ENCODE assay signal across 1 cellular context in genomic region chr7:44284881-44285541, GRCh38.
TF ChIP-seq lines count a peak whose summit lies in the region.

No MANE protein-coding gene starts in this region.

TF ChIP-seq in H1, 55 proteins besides CTCF, POLR2A, EP300 and RAD21 (continued from another document):
- TF ChIP-seq, protein P1, sequence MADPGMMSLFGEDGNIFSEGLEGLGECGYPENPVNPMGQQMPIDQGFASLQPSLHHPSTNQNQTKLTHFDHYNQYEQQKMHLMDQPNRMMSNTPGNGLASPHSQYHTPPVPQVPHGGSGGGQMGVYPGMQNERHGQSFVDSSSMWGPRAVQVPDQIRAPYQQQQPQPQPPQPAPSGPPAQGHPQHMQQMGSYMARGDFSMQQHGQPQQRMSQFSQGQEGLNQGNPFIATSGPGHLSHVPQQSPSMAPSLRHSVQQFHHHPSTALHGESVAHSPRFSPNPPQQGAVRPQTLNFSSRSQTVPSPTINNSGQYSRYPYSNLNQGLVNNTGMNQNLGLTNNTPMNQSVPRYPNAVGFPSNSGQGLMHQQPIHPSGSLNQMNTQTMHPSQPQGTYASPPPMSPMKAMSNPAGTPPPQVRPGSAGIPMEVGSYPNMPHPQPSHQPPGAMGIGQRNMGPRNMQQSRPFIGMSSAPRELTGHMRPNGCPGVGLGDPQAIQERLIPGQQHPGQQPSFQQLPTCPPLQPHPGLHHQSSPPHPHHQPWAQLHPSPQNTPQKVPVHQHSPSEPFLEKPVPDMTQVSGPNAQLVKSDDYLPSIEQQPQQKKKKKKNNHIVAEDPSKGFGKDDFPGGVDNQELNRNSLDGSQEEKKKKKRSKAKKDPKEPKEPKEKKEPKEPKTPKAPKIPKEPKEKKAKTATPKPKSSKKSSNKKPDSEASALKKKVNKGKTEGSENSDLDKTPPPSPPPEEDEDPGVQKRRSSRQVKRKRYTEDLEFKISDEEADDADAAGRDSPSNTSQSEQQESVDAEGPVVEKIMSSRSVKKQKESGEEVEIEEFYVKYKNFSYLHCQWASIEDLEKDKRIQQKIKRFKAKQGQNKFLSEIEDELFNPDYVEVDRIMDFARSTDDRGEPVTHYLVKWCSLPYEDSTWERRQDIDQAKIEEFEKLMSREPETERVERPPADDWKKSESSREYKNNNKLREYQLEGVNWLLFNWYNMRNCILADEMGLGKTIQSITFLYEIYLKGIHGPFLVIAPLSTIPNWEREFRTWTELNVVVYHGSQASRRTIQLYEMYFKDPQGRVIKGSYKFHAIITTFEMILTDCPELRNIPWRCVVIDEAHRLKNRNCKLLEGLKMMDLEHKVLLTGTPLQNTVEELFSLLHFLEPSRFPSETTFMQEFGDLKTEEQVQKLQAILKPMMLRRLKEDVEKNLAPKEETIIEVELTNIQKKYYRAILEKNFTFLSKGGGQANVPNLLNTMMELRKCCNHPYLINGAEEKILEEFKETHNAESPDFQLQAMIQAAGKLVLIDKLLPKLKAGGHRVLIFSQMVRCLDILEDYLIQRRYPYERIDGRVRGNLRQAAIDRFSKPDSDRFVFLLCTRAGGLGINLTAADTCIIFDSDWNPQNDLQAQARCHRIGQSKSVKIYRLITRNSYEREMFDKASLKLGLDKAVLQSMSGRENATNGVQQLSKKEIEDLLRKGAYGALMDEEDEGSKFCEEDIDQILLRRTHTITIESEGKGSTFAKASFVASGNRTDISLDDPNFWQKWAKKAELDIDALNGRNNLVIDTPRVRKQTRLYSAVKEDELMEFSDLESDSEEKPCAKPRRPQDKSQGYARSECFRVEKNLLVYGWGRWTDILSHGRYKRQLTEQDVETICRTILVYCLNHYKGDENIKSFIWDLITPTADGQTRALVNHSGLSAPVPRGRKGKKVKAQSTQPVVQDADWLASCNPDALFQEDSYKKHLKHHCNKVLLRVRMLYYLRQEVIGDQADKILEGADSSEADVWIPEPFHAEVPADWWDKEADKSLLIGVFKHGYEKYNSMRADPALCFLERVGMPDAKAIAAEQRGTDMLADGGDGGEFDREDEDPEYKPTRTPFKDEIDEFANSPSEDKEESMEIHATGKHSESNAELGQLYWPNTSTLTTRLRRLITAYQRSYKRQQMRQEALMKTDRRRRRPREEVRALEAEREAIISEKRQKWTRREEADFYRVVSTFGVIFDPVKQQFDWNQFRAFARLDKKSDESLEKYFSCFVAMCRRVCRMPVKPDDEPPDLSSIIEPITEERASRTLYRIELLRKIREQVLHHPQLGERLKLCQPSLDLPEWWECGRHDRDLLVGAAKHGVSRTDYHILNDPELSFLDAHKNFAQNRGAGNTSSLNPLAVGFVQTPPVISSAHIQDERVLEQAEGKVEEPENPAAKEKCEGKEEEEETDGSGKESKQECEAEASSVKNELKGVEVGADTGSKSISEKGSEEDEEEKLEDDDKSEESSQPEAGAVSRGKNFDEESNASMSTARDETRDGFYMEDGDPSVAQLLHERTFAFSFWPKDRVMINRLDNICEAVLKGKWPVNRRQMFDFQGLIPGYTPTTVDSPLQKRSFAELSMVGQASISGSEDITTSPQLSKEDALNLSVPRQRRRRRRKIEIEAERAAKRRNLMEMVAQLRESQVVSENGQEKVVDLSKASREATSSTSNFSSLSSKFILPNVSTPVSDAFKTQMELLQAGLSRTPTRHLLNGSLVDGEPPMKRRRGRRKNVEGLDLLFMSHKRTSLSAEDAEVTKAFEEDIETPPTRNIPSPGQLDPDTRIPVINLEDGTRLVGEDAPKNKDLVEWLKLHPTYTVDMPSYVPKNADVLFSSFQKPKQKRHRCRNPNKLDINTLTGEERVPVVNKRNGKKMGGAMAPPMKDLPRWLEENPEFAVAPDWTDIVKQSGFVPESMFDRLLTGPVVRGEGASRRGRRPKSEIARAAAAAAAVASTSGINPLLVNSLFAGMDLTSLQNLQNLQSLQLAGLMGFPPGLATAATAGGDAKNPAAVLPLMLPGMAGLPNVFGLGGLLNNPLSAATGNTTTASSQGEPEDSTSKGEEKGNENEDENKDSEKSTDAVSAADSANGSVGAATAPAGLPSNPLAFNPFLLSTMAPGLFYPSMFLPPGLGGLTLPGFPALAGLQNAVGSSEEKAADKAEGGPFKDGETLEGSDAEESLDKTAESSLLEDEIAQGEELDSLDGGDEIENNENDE (IDR thresholded peaks at IDR 0.05; ENCODE audit: insufficient replicate concordance, low read length): no peak
- TF ChIP-seq SAP30 (IDR thresholded peaks at IDR 0.05; ENCODE audit: insufficient read depth, insufficient replicate concordance, low read length): no peak
- TF ChIP-seq CREB1 (IDR thresholded peaks at IDR 0.05): no peak
- TF ChIP-seq KDM5A (IDR thresholded peaks at IDR 0.05; ENCODE audit: low read length): no peak
- TF ChIP-seq KDM1A (IDR thresholded peaks at IDR 0.05; ENCODE audit: borderline replicate concordance, low read length): no peak
- no peak for TF ChIP-seq SIN3A (conservative IDR thresholded peaks at IDR 0.05 in 1 of 2, IDR thresholded peaks at IDR 0.05 in 1 of 2; ENCODE audit: low read depth in 1 of 2, low read length in 2 of 2)
- no peak for TF ChIP-seq RNF2 (IDR thresholded peaks at IDR 0.05; ENCODE audit: borderline replicate concordance, low read depth, low read length, missing control alignments, poor library complexity, severe bottlenecking)
- no peak for TF ChIP-seq POLR2AphosphoS5 (IDR thresholded peaks at IDR 0.05; ENCODE audit: low read depth, low read length)
- TF ChIP-seq CBX5 (IDR thresholded peaks at IDR 0.05; ENCODE audit: low read depth, low read length): no peak
- TF ChIP-seq RXRA (IDR thresholded peaks at IDR 0.05; ENCODE audit: insufficient read depth, low read depth, low read length): no peak
- no peak for TF ChIP-seq CTBP2 (IDR thresholded peaks at IDR 0.05; ENCODE audit: borderline replicate concordance, insufficient read depth, insufficient read length, low read length)
- no peak for TF ChIP-seq PHF8 (conservative IDR thresholded peaks at IDR 0.05; ENCODE audit: low read depth, low read length)
- TF ChIP-seq TEAD4 (IDR thresholded peaks at IDR 0.05; ENCODE audit: low read depth, low read length): no peak
- TF ChIP-seq MAX (IDR thresholded peaks at IDR 0.05): no peak
- TF ChIP-seq NANOG (IDR thresholded peaks at IDR 0.05; ENCODE audit: insufficient read depth, low read depth, low read length, poor library complexity, severe bottlenecking): no peak
- no peak for TF ChIP-seq FOSL1 (IDR thresholded peaks at IDR 0.05; ENCODE audit: insufficient read depth, low read depth, low read length)
- TF ChIP-seq EGR1 (IDR thresholded peaks at IDR 0.05; ENCODE audit: borderline replicate concordance, low read depth, low read length): no peak
- no peak for TF ChIP-seq BACH1 (IDR thresholded peaks at IDR 0.05; ENCODE audit: low read length)
- no peak for TF ChIP-seq TBP (IDR thresholded peaks at IDR 0.05; ENCODE audit: low read depth, low read length)
TF ChIP-seq in H1: peak in this region for 0.
